ENCODE assay signal across 16 cellular contexts in genomic region chr2:73651586-73652230, GRCh38. TPM values are rescaled to one million over a fixed set of nuclear protein-coding genes. Genes with fewer than 3 reads are reported as not detected.
DNase-seq lines count a peak whose midpoint lies in the region; ATAC-seq and TF ChIP-seq lines count a peak whose summit lies in the region.
"Had no signal": no experiment of that assay in that cellular context is flagged by ENCODE, and none has a peak within 500 bp of the region (broad histone marks: within the 10 kb centered on the region; RNA-seq: fewer than 3 reads in every experiment).

No MANE protein-coding gene starts in this region.

- H3K4me1 Mint-ChIP-seq in stimulated activated memory B cell treated with anti-CD40 and anti-IgM and Interleukin-4, amounts not matched to agents 10 μg/mL and 1 μg/mL and 100 μg/mL, for 72 hours = no peaks in the 10 kb centered on the region
- H3K4me1 Mint-ChIP-seq: CD4-positive, CD25-positive, alpha-beta regulatory T cell; GM23338; H9 had no signal

- H3K9ac ChIP-seq in Karpas-422 (ENCODE audit: low read length) = no peak overlapping the region
- H3K9ac ChIP-seq: BLaER1 treated with 17β-estradiol and CSF1 and Interleukin-3, amounts not matched to agents 10 nM and 100 nM had no signal

- H2AFZ ChIP-seq in Karpas-422 (ENCODE audit: low read length) = no peak overlapping the region
- H2AFZ ChIP-seq: GM23338 had no signal

- intact Hi-C loops in right lobe of liver (cut with DNase I) (no loop called here), sciatic nerve (cut with DNase I) (no loop called here)

- no peak overlapping the region for H3K27ac Mint-ChIP-seq in stimulated activated memory B cell treated with anti-CD40 and anti-IgM and Interleukin-4, amounts not matched to agents 10 μg/mL and 1 μg/mL and 100 μg/mL, for 72 hours
- H3K27ac Mint-ChIP-seq: CD4-positive, CD25-positive, alpha-beta regulatory T cell; GM23338; H9 had no signal

- H3K36me3 ChIP-seq in Karpas-422 (ENCODE audit: insufficient read depth, low read length) = no peaks in the 10 kb centered on the region
- no peaks in the 10 kb centered on the region for H3K36me3 ChIP-seq in right lobe of liver
- H3K36me3 ChIP-seq: BLaER1 treated with 17β-estradiol and CSF1 and Interleukin-3, amounts not matched to agents 10 nM and 100 nM had no signal

- H3K27me3 ChIP-seq in Karpas-422 (ENCODE audit: low read length) (no peaks in the 10 kb centered on the region), right lobe of liver (no peaks in the 10 kb centered on the region)
- H3K27me3 ChIP-seq: BLaER1 treated with 17β-estradiol and CSF1 and Interleukin-3, amounts not matched to agents 10 nM and 100 nM had no signal

- H3K4me2 ChIP-seq in Karpas-422 (ENCODE audit: low read depth, low read length, poor library complexity, severe bottlenecking) = no peak overlapping the region
- H3K4me2 ChIP-seq: GM23338 had no signal

- H3K4me3 ChIP-seq in Karpas-422 (ENCODE audit: low read length) = no peak overlapping the region
- H3K4me3 ChIP-seq in right lobe of liver = no peak overlapping the region
- H3K4me3 ChIP-seq: BLaER1 treated with 17β-estradiol and CSF1 and Interleukin-3, amounts not matched to agents 10 nM and 100 nM; GM23338 had no signal

- TF ChIP-seq POLR2A in right lobe of liver (IDR thresholded peaks at IDR 0.05) = no peak

- WGBS in right lobe of liver (ENCODE audit: insufficient coverage, low coverage, low lambda C conversion rate, missing lambda C conversion rate) = 46% methylated on average over 6 of the region's 6 CpGs

- peaks cover 2% of the 10 kb centered on the region for H3K9me3 Mint-ChIP-seq in stimulated activated memory B cell treated with anti-CD40 and anti-IgM and Interleukin-4, amounts not matched to agents 10 μg/mL and 1 μg/mL and 100 μg/mL, for 72 hours

- no peaks in the 10 kb centered on the region for H3K79me2 ChIP-seq in Karpas-422 (ENCODE audit: low read length)

- DNase-seq in Karpas-422 (peak; percentile 29), kidney glomerular epithelial cell (lab: John Stamatoyannopoulos, UW) (peak; percentile 35), right lobe of liver (peak in 2 of 3 donors; percentile 58 to 65), sciatic nerve (ENCODE audit: low spot score) (no peak)
- no peak for DNase-seq in activated CD4-positive, alpha-beta T cell treated with anti-CD3 and anti-CD28 coated beads, Interleukin-2, amount 50 U/mL, for 4 hours
- DNase-seq: 8988T; ACHN; CD4-positive, CD25-positive, alpha-beta regulatory T cell; DMS53; H9 had no signal

- no peaks in the 10 kb centered on the region for H3K9me2 ChIP-seq in Karpas-422 (replicated peaks; ENCODE audit: insufficient read depth, low read length)

- H3K4me3 Mint-ChIP-seq in stimulated activated memory B cell treated with anti-CD40 and anti-IgM and Interleukin-4, amounts not matched to agents 10 μg/mL and 1 μg/mL and 100 μg/mL, for 72 hours = no peak overlapping the region
- H3K4me3 Mint-ChIP-seq: CD4-positive, CD25-positive, alpha-beta regulatory T cell; GM23338; H9 had no signal

- ATAC-seq in right lobe of liver = peak; percentile 69 to 94 (median 77)
- peak; percentile 45 for ATAC-seq in stimulated activated memory B cell treated with anti-CD40 and anti-IgM and Interleukin-4, amounts not matched to agents 10 μg/mL and 1 μg/mL and 100 μg/mL, for 72 hours
- no peak for ATAC-seq in sciatic nerve
- no peak for ATAC-seq in GM18861 (IDR thresholded peaks at IDR 0.05; ENCODE audit: unreplicated experiment)
- ATAC-seq: GM23338 had no signal

- H3K4me1 ChIP-seq in Karpas-422 (ENCODE audit: low read length) = 0 out of 2 replicates have a peak, but pooled peaks cover 2% of the 10 kb centered on the region
- peaks cover 0 to 8% (median 0%) of the 10 kb centered on the region in 4 donors for H3K4me1 ChIP-seq in right lobe of liver

- TF ChIP-seq CTCF in right lobe of liver (IDR thresholded peaks at IDR 0.05) = peak in 3 of 4 donors; percentile 5 to 15 (median 10)

- H3K9me3 ChIP-seq in Karpas-422 (ENCODE audit: low read length) = no peaks in the 10 kb centered on the region
- H3K9me3 ChIP-seq in right lobe of liver = no peaks in the 10 kb centered on the region

- H3K27me3 Mint-ChIP-seq in stimulated activated memory B cell treated with anti-CD40 and anti-IgM and Interleukin-4, amounts not matched to agents 10 μg/mL and 1 μg/mL and 100 μg/mL, for 72 hours = peaks cover 19% of the 10 kb centered on the region

- H3K27ac ChIP-seq in Karpas-422 (ENCODE audit: low read length) (no peak overlapping the region), right lobe of liver (no peak overlapping the region)
- H3K27ac ChIP-seq: BLaER1 treated with 17β-estradiol and CSF1 and Interleukin-3, amounts not matched to agents 10 nM and 100 nM had no signal

- H4K20me1 ChIP-seq in Karpas-422 (ENCODE audit: insufficient read depth, low read depth, low read length) = no peaks in the 10 kb centered on the region
- H4K20me1 ChIP-seq: BLaER1 treated with 17β-estradiol and CSF1 and Interleukin-3, amounts not matched to agents 10 nM and 100 nM had no signal

- no peaks in the 10 kb centered on the region for H3K36me3 Mint-ChIP-seq in stimulated activated memory B cell treated with anti-CD40 and anti-IgM and Interleukin-4, amounts not matched to agents 10 μg/mL and 1 μg/mL and 100 μg/mL, for 72 hours
- H3K36me3 Mint-ChIP-seq: CD4-positive, CD25-positive, alpha-beta regulatory T cell had no signal

RNA-seq across cellular contexts. Expression of gene NAT8, which starts 9.5 kb away (rescaled TPM):
- total RNA-seq in Karpas-422 (2014; rRNA removed; shearing (Covaris generic); ENCODE audit: low replicate concordance) = not detected in 2 replicates
- total RNA-seq in right lobe of liver (10 to 100 TPM; 15.1 to 40.6 (median 32.7) TPM), sciatic nerve (not detected)
- total RNA-seq: CD4-positive, CD25-positive, alpha-beta regulatory T cell; Daoy; GM23338; H9; HT1080 had no signal

Comparison
In these comparisons a context has a peak if more than half of its experiments do, and no peak if none do; other contexts are left out.
1. DNase-seq: peak in Karpas-422 (single experiment), kidney glomerular epithelial cell (single experiment) and right lobe of liver (2 of 3); none in sciatic nerve (single experiment) and activated CD4-positive, alpha-beta T cell treated with anti-CD3 and anti-CD28 coated beads, Interleukin-2, amount 50 U/mL, for 4 hours (0 of 2).
2. ATAC-seq: peak in right lobe of liver (4 of 4) and stimulated activated memory B cell treated with anti-CD40 and anti-IgM and Interleukin-4, amounts not matched to agents 10 μg/mL and 1 μg/mL and 100 μg/mL, for 72 hours (single experiment); none in sciatic nerve (single experiment) and GM18861 (single experiment).
3. RNA of gene NAT8, which starts 9.5 kb away (total RNA-seq): 15.1 to 40.6 TPM in right lobe of liver; not detected in Karpas-422 and not detected in sciatic nerve (single experiment); every median in the first group is over 10 times any median in the second.